Comparison of ENCODE assay signal across 1 cellular context in genomic region chr1:28104866-28105467, GRCh38.
A peak's percentile ranks its signal among the peaks of the same experiment; 100 is the strongest.
TF ChIP-seq lines count a peak whose summit lies in the region.

No MANE protein-coding gene starts in this region.

TF ChIP-seq in HEK293, 187 proteins besides CTCF, POLR2A, EP300 and RAD21 (continued from another document):
- TF ChIP-seq TSHZ1 (tag by site-specific recombination; IDR thresholded peaks at IDR 0.05; ENCODE audit: borderline replicate concordance) (no peak), BCL11B (tag by site-specific recombination; IDR thresholded peaks at IDR 0.05; ENCODE audit: low read depth) (no peak), KLF1 (tag by site-specific recombination; IDR thresholded peaks at IDR 0.05) (no peak), ZBTB17 (tag by site-specific recombination; IDR thresholded peaks at IDR 0.05) (peak; percentile 64; the same call in 1 of the 2 replicates), PRDM10 (tag by site-specific recombination; IDR thresholded peaks at IDR 0.05) (0 out of 2 replicates have a peak, but pooled peaks have one; percentile 37), KLF8 (tag by site-specific recombination; IDR thresholded peaks at IDR 0.05) (0 out of 2 replicates have a peak, but pooled peaks have one; percentile 21), ZNF664 (tag by site-specific recombination; IDR thresholded peaks at IDR 0.05) (peak; percentile 76; the same call in 1 of the 2 replicates), SP2 (tag by site-specific recombination; IDR thresholded peaks at IDR 0.05) (peak; percentile 65), ZNF768 (tag by site-specific recombination; IDR thresholded peaks at IDR 0.05) (peak; percentile 63; the same call in 1 of the 2 replicates), ZNF600 (tag by site-specific recombination; IDR thresholded peaks at IDR 0.05) (peak; percentile 85), ZNF76 (tag by site-specific recombination; IDR thresholded peaks at IDR 0.05; ENCODE audit: borderline replicate concordance, low read depth) (no peak), ZNF394 (tag by site-specific recombination; IDR thresholded peaks at IDR 0.05; ENCODE audit: borderline replicate concordance) (peak; percentile 99)
